8 cellular contexts compared by ENCODE assay signal in the genomic region with DNA sequence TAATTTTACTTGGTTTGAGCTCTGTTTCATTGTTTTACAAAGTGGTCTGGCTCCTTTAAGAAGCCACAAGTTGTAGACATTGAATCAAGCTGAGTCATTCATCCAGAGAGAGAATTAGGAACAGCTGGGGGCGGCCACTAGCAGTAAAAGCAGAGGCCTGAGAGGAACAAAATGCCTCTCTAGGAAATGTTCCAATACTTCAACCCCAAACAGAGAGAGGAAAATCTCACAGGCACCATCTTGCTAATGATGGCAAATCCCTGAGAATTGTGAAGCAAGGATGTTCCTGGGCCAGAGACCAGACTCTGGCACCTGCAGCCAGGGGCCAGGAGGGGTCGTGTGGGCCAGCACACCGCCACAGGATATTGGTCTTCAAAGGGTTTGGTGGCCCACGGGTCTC. TPM values are rescaled to one million over a fixed set of nuclear protein-coding genes. Genes with fewer than 3 reads are reported as not detected.
DNase-seq lines count a peak whose midpoint lies in the region; ATAC-seq and TF ChIP-seq lines count a peak whose summit lies in the region.

No MANE protein-coding gene starts in this region.

- no peak overlapping the region for H2AFZ ChIP-seq in MM.1S (ENCODE audit: low read length)

- H4K20me1 ChIP-seq in MM.1S (ENCODE audit: insufficient read depth, low read length): no peaks in the 10 kb centered on the region

- H3K27me3 ChIP-seq in HAP-1 (ENCODE audit: low read depth) (no peaks in the 10 kb centered on the region), skeletal muscle satellite cell (ENCODE audit: control insufficient read depth, insufficient read depth, low read length) (no peaks in the 10 kb centered on the region), MM.1S (replicated peaks; ENCODE audit: insufficient read depth, low read length) (no peaks in the 10 kb centered on the region)

- no peak overlapping the region for H3K27ac ChIP-seq in MM.1S (ENCODE audit: low read length)

- DNase-seq in HAP-1 (ENCODE audit: low spot score in 2 of 2) (peak; percentile 41 to 50), Right ventricle myocardium superior (peak; percentile 66), MM.1S (no peak), KG1 (lab: John Stamatoyannopoulos, UW) (no peak)
- no peak for DNase-seq in stimulated activated naive CD4-positive, alpha-beta T cell treated with Interleukin-2 at 50 U/mL for 16 hours (lab: John Stamatoyannopoulos, UW)
- no peak for DNase-seq in NK-92 treated with Interleukin-12 subunit alpha and Interleukin-12 subunit beta, amount 100 ng/mL, for 24 hours (lab: John Stamatoyannopoulos, UW)

- H3K79me2 ChIP-seq in MM.1S (ENCODE audit: low read length): no peaks in the 10 kb centered on the region

- H3K4me1 ChIP-seq in HAP-1 (peaks cover 24% of the 10 kb centered on the region), skeletal muscle satellite cell (ENCODE audit: control insufficient read depth, insufficient read depth, low read length) (peaks cover 51% of the 10 kb centered on the region), MM.1S (ENCODE audit: low read length) (no peaks in the 10 kb centered on the region)

- no peak overlapping the region for H3K9ac ChIP-seq in skeletal muscle satellite cell (ENCODE audit: low read depth, low read length)
- H3K9ac ChIP-seq in MM.1S (ENCODE audit: low read length): no peak overlapping the region

- H3K36me3 ChIP-seq in HAP-1 (replicated peaks): no peaks in the 10 kb centered on the region
- H3K36me3 ChIP-seq in skeletal muscle satellite cell (ENCODE audit: insufficient read depth, low read length): no peaks in the 10 kb centered on the region
- no peaks in the 10 kb centered on the region for H3K36me3 ChIP-seq in MM.1S (replicated peaks; ENCODE audit: insufficient read depth, low read length)

- H3F3A ChIP-seq in MM.1S (ENCODE audit: insufficient read depth, low read length): no peaks in the 10 kb centered on the region

- H3K9me3 ChIP-seq in HAP-1: no peaks in the 10 kb centered on the region
- H3K9me3 ChIP-seq in skeletal muscle satellite cell (replicated peaks; ENCODE audit: low read length): no peaks in the 10 kb centered on the region
- H3K9me3 ChIP-seq in MM.1S (replicated peaks; ENCODE audit: insufficient read depth, low read length): no peaks in the 10 kb centered on the region

- TF ChIP-seq CTCF in MM.1S (IDR thresholded peaks at IDR 0.05; ENCODE audit: low read length): no peak

- in situ Hi-C loops in HAP-1 (cut with MboI; ENCODE audit: low sequenced_read_pairs): no loop called here

- ATAC-seq in SK-N-SH treated with all-trans-retinoic acid at 6 μM for 48 hours (peak; percentile 97), Right ventricle myocardium superior (ENCODE audit: poor library complexity) (peak; percentile 25)

- intact Hi-C loops in Right ventricle myocardium superior (cut with DNase I): no loop called here

- no peak overlapping the region for H3K4me3 ChIP-seq in HAP-1
- peak overlapping the region; percentile 43 for H3K4me3 ChIP-seq in skeletal muscle satellite cell (ENCODE audit: low read length)
- no peak overlapping the region for H3K4me3 ChIP-seq in MM.1S (ENCODE audit: low read length)

- H3K9me2 ChIP-seq in MM.1S (replicated peaks; ENCODE audit: insufficient read depth, low read length): no peaks in the 10 kb centered on the region

- peak overlapping the region; percentile 65 for H3K4me2 ChIP-seq in skeletal muscle satellite cell (ENCODE audit: low read length)
- H3K4me2 ChIP-seq in MM.1S (ENCODE audit: low read depth, low read length): no peak overlapping the region

TF ChIP-seq in SK-N-SH treated with all-trans-retinoic acid at 6 μM for 48 hours, 23 proteins besides CTCF, POLR2A, EP300 and RAD21:
- TF ChIP-seq ESRRG (CRISPR knock-in tag; IDR thresholded peaks at IDR 0.05): no peak
- TF ChIP-seq ISL1 (CRISPR knock-in tag; IDR thresholded peaks at IDR 0.05): peak; percentile 60
- no peak for TF ChIP-seq PPARA (CRISPR knock-in tag; IDR thresholded peaks at IDR 0.05; ENCODE audit: borderline replicate concordance)
- TF ChIP-seq ZC3H10 (CRISPR knock-in tag; IDR thresholded peaks at IDR 0.05): no peak
- TF ChIP-seq, protein P1, sequence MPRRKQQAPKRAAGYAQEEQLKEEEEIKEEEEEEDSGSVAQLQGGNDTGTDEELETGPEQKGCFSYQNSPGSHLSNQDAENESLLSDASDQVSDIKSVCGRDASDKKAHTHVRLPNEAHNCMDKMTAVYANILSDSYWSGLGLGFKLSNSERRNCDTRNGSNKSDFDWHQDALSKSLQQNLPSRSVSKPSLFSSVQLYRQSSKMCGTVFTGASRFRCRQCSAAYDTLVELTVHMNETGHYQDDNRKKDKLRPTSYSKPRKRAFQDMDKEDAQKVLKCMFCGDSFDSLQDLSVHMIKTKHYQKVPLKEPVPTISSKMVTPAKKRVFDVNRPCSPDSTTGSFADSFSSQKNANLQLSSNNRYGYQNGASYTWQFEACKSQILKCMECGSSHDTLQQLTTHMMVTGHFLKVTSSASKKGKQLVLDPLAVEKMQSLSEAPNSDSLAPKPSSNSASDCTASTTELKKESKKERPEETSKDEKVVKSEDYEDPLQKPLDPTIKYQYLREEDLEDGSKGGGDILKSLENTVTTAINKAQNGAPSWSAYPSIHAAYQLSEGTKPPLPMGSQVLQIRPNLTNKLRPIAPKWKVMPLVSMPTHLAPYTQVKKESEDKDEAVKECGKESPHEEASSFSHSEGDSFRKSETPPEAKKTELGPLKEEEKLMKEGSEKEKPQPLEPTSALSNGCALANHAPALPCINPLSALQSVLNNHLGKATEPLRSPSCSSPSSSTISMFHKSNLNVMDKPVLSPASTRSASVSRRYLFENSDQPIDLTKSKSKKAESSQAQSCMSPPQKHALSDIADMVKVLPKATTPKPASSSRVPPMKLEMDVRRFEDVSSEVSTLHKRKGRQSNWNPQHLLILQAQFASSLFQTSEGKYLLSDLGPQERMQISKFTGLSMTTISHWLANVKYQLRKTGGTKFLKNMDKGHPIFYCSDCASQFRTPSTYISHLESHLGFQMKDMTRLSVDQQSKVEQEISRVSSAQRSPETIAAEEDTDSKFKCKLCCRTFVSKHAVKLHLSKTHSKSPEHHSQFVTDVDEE (CRISPR knock-in tag; IDR thresholded peaks at IDR 0.05): 0 out of 2 replicates have a peak, but pooled peaks have one; percentile 57
- peak; percentile 57; the same call in 1 of the 2 replicates for TF ChIP-seq SNAI2 (CRISPR knock-in tag; IDR thresholded peaks at IDR 0.05)
- TF ChIP-seq ZNF565 (CRISPR knock-in tag; conservative IDR thresholded peaks at IDR 0.05; ENCODE audit: low read depth): 0 out of 2 replicates have a peak, but pooled peaks have one; percentile 8
- TF ChIP-seq, protein P2, sequence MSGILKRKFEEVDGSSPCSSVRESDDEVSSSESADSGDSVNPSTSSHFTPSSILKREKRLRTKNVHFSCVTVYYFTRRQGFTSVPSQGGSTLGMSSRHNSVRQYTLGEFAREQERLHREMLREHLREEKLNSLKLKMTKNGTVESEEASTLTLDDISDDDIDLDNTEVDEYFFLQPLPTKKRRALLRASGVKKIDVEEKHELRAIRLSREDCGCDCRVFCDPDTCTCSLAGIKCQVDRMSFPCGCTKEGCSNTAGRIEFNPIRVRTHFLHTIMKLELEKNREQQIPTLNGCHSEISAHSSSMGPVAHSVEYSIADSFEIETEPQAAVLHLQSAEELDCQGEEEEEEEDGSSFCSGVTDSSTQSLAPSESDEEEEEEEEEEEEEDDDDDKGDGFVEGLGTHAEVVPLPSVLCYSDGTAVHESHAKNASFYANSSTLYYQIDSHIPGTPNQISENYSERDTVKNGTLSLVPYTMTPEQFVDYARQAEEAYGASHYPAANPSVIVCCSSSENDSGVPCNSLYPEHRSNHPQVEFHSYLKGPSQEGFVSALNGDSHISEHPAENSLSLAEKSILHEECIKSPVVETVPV (CRISPR knock-in tag; IDR thresholded peaks at IDR 0.05): no peak

RNA-seq across cellular contexts. Expression of a gene that starts 26.5 kb away (rescaled TPM):
- 2.3 TPM for total RNA-seq in Right ventricle myocardium superior
- total RNA-seq in skeletal muscle satellite cell (2012; rRNA removed): under 0.01 TPM in 2 replicates

Comparison
In these comparisons a context has a peak if more than half of its experiments do, and no peak if none do; other contexts are left out.
1. DNase-seq: peak in HAP-1 (2 of 2) and Right ventricle myocardium superior (single experiment); none in MM.1S (single experiment), stimulated activated naive CD4-positive, alpha-beta T cell treated with Interleukin-2 at 50 U/mL for 16 hours (single experiment), KG1 (single experiment) and NK-92 treated with Interleukin-12 subunit alpha and Interleukin-12 subunit beta, amount 100 ng/mL, for 24 hours (single experiment).